ENCODE assay signal across 12 cellular contexts in the genomic region with DNA sequence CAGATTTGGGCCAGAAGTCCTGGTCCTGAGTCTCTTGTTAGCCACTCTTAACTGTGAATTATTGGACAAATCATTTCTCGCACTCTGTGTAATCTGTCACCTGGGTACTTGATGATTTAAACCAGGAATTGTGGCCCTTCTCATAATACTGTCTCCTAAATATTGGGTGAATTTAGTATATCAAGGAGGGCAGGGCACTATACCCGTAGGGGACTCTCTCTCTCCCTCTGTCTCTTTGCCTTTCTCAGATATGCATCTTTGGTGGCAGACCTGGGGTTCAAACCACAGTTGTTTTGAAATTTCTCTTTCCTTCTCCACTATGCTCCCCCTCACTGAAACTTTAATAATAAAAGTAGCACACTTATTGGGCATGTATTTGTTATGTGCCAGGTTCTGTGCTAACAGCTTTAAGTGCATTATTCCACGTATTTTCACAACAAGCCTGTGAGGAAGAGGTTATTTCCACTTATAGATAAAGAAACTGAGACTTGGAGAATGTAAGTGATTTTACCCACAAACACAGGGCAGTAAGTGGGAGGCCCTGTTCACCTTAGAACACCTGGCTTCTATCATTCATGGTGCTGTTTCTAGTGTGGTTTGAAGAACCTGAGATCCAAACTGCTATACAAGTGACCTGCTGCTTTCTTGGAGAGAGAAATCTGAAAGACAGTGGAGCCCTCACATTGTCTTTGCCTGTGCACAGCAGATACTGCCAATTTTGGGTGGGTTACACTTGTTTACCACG. TPM values are rescaled to one million over a fixed set of nuclear protein-coding genes. Genes with fewer than 3 reads are reported as not detected.
DNase-seq lines count a peak whose midpoint lies in the region; ATAC-seq and TF ChIP-seq lines count a peak whose summit lies in the region.
"Had no signal": no experiment of that assay in that cellular context is flagged by ENCODE, and none has a peak within 500 bp of the region (broad histone marks: within the 10 kb centered on the region; RNA-seq: fewer than 3 reads in every experiment).

No MANE protein-coding gene starts in this region.

- ATAC-seq in GM18511 (IDR thresholded peaks at IDR 0.05; ENCODE audit: unreplicated experiment) (peak; percentile 49), GM21447 (IDR thresholded peaks at IDR 0.05; ENCODE audit: unreplicated experiment) (peak; percentile 38), activated B cell treated with CpG ODN at 0.5 μM for 24 hours (ENCODE audit: low read depth) (no peak)
- peak in 1 of 2 donors; percentile 53 for ATAC-seq in natural killer cell treated with Interleukin-12 subunit alpha and Interleukin-12 subunit beta and Interleukin-15 and Interleukin-18, amount 100 ng/mL, for 72 hours
- ATAC-seq: GM23338 had no signal

- H3K4me3 Mint-ChIP-seq in activated B cell treated with CpG ODN at 0.5 μM for 24 hours = no peak overlapping the region
- peak overlapping the region; percentile 79 for H3K4me3 Mint-ChIP-seq in natural killer cell treated with Interleukin-12 subunit alpha and Interleukin-12 subunit beta and Interleukin-15 and Interleukin-18, amount 100 ng/mL, for 72 hours
- H3K4me3 Mint-ChIP-seq: GM23338 had no signal

- intact Hi-C loops in activated B cell treated with CpG ODN at 0.5 μM for 24 hours (cut with micrococcal nuclease) = no loop called here

- POLR2A ChIA-PET in activated B cell treated with CpG ODN at 0.5 μM for 24 hours (lab: Charles Lee) = no interaction called here

- CTCF ChIA-PET in activated B cell treated with CpG ODN at 0.5 μM for 24 hours (lab: Charles Lee) = no interaction called here

- H3K4me1 Mint-ChIP-seq in activated B cell treated with CpG ODN at 0.5 μM for 24 hours = peaks cover 34% of the 10 kb centered on the region
- H3K4me1 Mint-ChIP-seq in natural killer cell treated with Interleukin-12 subunit alpha and Interleukin-12 subunit beta and Interleukin-15 and Interleukin-18, amount 100 ng/mL, for 72 hours (ENCODE audit: low read depth in 2 of 2) = peaks cover 29 to 41% of the 10 kb centered on the region in 2 donors

- H3K27me3 Mint-ChIP-seq in activated B cell treated with CpG ODN at 0.5 μM for 24 hours = no peaks in the 10 kb centered on the region
- no peaks in the 10 kb centered on the region for H3K27me3 Mint-ChIP-seq in natural killer cell treated with Interleukin-12 subunit alpha and Interleukin-12 subunit beta and Interleukin-15 and Interleukin-18, amount 100 ng/mL, for 72 hours

- H3K27ac Mint-ChIP-seq in activated B cell treated with CpG ODN at 0.5 μM for 24 hours = peak overlapping the region; percentile 2
- peak overlapping the region; percentile 74 to 79 for H3K27ac Mint-ChIP-seq in natural killer cell treated with Interleukin-12 subunit alpha and Interleukin-12 subunit beta and Interleukin-15 and Interleukin-18, amount 100 ng/mL, for 72 hours
- H3K27ac Mint-ChIP-seq: GM23338 had no signal

- H3K9me3 Mint-ChIP-seq in activated B cell treated with CpG ODN at 0.5 μM for 24 hours = no peaks in the 10 kb centered on the region
- H3K9me3 Mint-ChIP-seq in natural killer cell treated with Interleukin-12 subunit alpha and Interleukin-12 subunit beta and Interleukin-15 and Interleukin-18, amount 100 ng/mL, for 72 hours = no peaks in the 10 kb centered on the region
- H3K9me3 Mint-ChIP-seq: GM23338 had no signal

- no peak for DNase-seq in activated B cell treated with CpG ODN at 0.5 μM for 24 hours
- DNase-seq in natural killer cell treated with Interleukin-12 subunit alpha and Interleukin-12 subunit beta and Interleukin-15 and Interleukin-18, amount 100 ng/mL, for 72 hours (ENCODE audit: low spot score) = no peak
- no peak for DNase-seq in NOMO-1 treated with DMSO at 0.1 percent for 48 hours (lab: John Stamatoyannopoulos, UW; ENCODE audit: unreplicated experiment)
- no peak for DNase-seq in stimulated activated CD4-positive, alpha-beta T cell treated with anti-CD3 and anti-CD28 coated beads, Interleukin-2, amount 100 ng/mL, for 48 hours
- DNase-seq in cortex of kidney (lab: John Stamatoyannopoulos, UW) = no peak
- DNase-seq in NCI-H146 treated with DMSO at 0.1 percent for 48 hours (lab: John Stamatoyannopoulos, UW; ENCODE audit: unreplicated experiment) = no peak
- DNase-seq: DND-41, kidney glomerular epithelial cell, NCI-H526 treated with DMSO at 0.1 percent for 48 hours had no signal

- TF ChIP-seq CTCF in activated B cell treated with CpG ODN at 0.5 μM for 24 hours (IDR thresholded peaks at IDR 0.05) = no peak

- peaks cover 8% of the 10 kb centered on the region for H3K36me3 Mint-ChIP-seq in activated B cell treated with CpG ODN at 0.5 μM for 24 hours (ENCODE audit: low read depth)
- peaks cover 14% of the 10 kb centered on the region for H3K36me3 Mint-ChIP-seq in natural killer cell treated with Interleukin-12 subunit alpha and Interleukin-12 subunit beta and Interleukin-15 and Interleukin-18, amount 100 ng/mL, for 72 hours

RNA-seq across cellular contexts. Expression of a gene that starts 11.8 kb away (rescaled TPM):
- total RNA-seq in activated B cell treated with CpG ODN at 0.5 μM for 24 hours = 18.2 and 22.6 TPM in 2 replicates
- total RNA-seq in natural killer cell treated with Interleukin-12 subunit alpha and Interleukin-12 subunit beta and Interleukin-15 and Interleukin-18, amount 100 ng/mL, for 72 hours = 10 to 100 TPM; 48.3 to 73.0 TPM

RNA-seq across cellular contexts. Expression of a gene that starts 49.8 kb away (rescaled TPM):
- total RNA-seq in activated B cell treated with CpG ODN at 0.5 μM for 24 hours = 1.5 and 2.4 TPM in 2 replicates
- total RNA-seq in natural killer cell treated with Interleukin-12 subunit alpha and Interleukin-12 subunit beta and Interleukin-15 and Interleukin-18, amount 100 ng/mL, for 72 hours = 10 to 100 TPM in 1 of 2 donors, 1 to 10 TPM in 1; 8.4 to 19.7 TPM
